Comparison of ENCODE assay signal across 16 cellular contexts in genomic region chr5:153900703-153901395, GRCh38.
DNase-seq lines count a peak whose midpoint lies in the region; ATAC-seq, FAIRE-seq and TF ChIP-seq lines count a peak whose summit lies in the region.
"Had no signal": no experiment of that assay in that cellular context is flagged by ENCODE, and none has a peak within 500 bp of the region (broad histone marks: within the 10 kb centered on the region; RNA-seq: fewer than 3 reads in every experiment).

No MANE protein-coding gene starts in this region.

- H3K27me3 ChIP-seq in MG63 = no peaks in the 10 kb centered on the region
- H3K27me3 ChIP-seq in HepG2 (ENCODE audit: control insufficient read depth in 1 of 2, insufficient read depth in 2 of 2, low read length in 2 of 2) = no peaks in the 10 kb centered on the region; a peak in 1 of 5 replicates
- H3K27me3 ChIP-seq: BE2C, right lobe of liver, transverse colon had no signal

- H2AFZ ChIP-seq in HepG2 (ENCODE audit: low read length) = no peak overlapping the region

- H3K4me1 Mint-ChIP-seq in activated CD4-positive, alpha-beta T cell treated with anti-CD3 and anti-CD28 coated beads, Interleukin-2, amount 10 ng/mL, durations not matched to agents 7 days and 5 days = no peaks in the 10 kb centered on the region

- H3K27me3 Mint-ChIP-seq in activated CD4-positive, alpha-beta T cell treated with anti-CD3 and anti-CD28 coated beads, Interleukin-2, amount 10 ng/mL, durations not matched to agents 7 days and 5 days = no peaks in the 10 kb centered on the region

- no peak overlapping the region for H3K4me3 Mint-ChIP-seq in activated CD4-positive, alpha-beta T cell treated with anti-CD3 and anti-CD28 coated beads, Interleukin-2, amount 10 ng/mL, durations not matched to agents 7 days and 5 days
- H3K4me3 Mint-ChIP-seq: activated naive CD8-positive, alpha-beta T cell; endodermal cell had no signal

- H3K9me3 Mint-ChIP-seq in activated CD4-positive, alpha-beta T cell treated with anti-CD3 and anti-CD28 coated beads, Interleukin-2, amount 10 ng/mL, durations not matched to agents 7 days and 5 days = no peaks in the 10 kb centered on the region
- H3K9me3 Mint-ChIP-seq: endodermal cell had no signal

- intact Hi-C loops in HepG2 (cut with micrococcal nuclease; ENCODE audit: unreplicated experiment) = no loop called here

- no peak for TF ChIP-seq POLR2A in HepG2 (IDR thresholded peaks at IDR 0.05; ENCODE audit: insufficient read depth in 1 of 2, low read depth in 2 of 2, low read length in 2 of 2)

- TF ChIP-seq EP300 in HepG2 (IDR thresholded peaks at IDR 0.05; ENCODE audit: low read depth in 2 of 2, low read length in 2 of 2) (no peak), HepG2 (CRISPR knock-in tag; IDR thresholded peaks at IDR 0.05; ENCODE audit: borderline replicate concordance) (no peak)

- H3K27ac ChIP-seq in coronary artery (peak overlapping the region; percentile 68 to 86), HepG2 (ENCODE audit: extremely low read length, insufficient read depth, low read length) (no peak overlapping the region)
- H3K27ac ChIP-seq: KMS-11, right lobe of liver had no signal

- POLR2A ChIA-PET in AG04449 (lab: Yijun Ruan, JAX) = no interaction called here
- POLR2A ChIA-PET in activated CD4-positive, alpha-beta T cell treated with anti-CD3 and anti-CD28 coated beads, Interleukin-2, amount 10 ng/mL, durations not matched to agents 7 days and 5 days (lab: Charles Lee) = no interaction called here
- POLR2A ChIA-PET in HepG2 (lab: Yijun Ruan, JAX) = no interaction called here

- DNase-seq in AG04449 (ENCODE audit: low read depth, low spot score) (peak; percentile 84), MG63 (peak; percentile 67), coronary artery (ENCODE audit: low spot score) (no peak), myocyte (ENCODE audit: low read depth) (peak; percentile 78), NOMO-1 (lab: John Stamatoyannopoulos, UW; ENCODE audit: unreplicated experiment in 2 of 2) (no peak), HepG2 (ENCODE audit: low spot score) (no peak)
- no peak for DNase-seq in activated CD4-positive, alpha-beta T cell treated with anti-CD3 and anti-CD28 coated beads, Interleukin-2, amount 10 ng/mL, durations not matched to agents 7 days and 5 days
- DNase-seq: BE2C, endodermal cell, NCI-H2081, right lobe of liver, T-helper 9 cell, transverse colon had no signal

- no TSS peak for BruUV-seq in HepG2 (replicated peaks; lab: Mats Ljungman, UMichigan)

- H3K27ac Mint-ChIP-seq in activated CD4-positive, alpha-beta T cell treated with anti-CD3 and anti-CD28 coated beads, Interleukin-2, amount 10 ng/mL, durations not matched to agents 7 days and 5 days = no peak overlapping the region
- H3K27ac Mint-ChIP-seq: activated naive CD8-positive, alpha-beta T cell; endodermal cell had no signal

- H3K9me3 ChIP-seq in MG63 (no peaks in the 10 kb centered on the region), HepG2 (ENCODE audit: low read length) (no peaks in the 10 kb centered on the region)
- H3K9me3 ChIP-seq: BE2C, right lobe of liver, transverse colon had no signal

- WGBS in HepG2 (ENCODE audit: low lambda C conversion rate) = 0% methylated on average over 3 of the region's 3 CpGs

- no peaks in the 10 kb centered on the region for H3K4me1 ChIP-seq in HepG2 (ENCODE audit: insufficient read depth, low read length)
- H3K4me1 ChIP-seq: BE2C, right lobe of liver, transverse colon had no signal

- TF ChIP-seq CTCF in AG04449 (IDR thresholded peaks at IDR 0.05; ENCODE audit: insufficient read depth, low read length, missing control alignments) (no peak), coronary artery (IDR thresholded peaks at IDR 0.05) (no peak), HepG2 (CRISPR knock-in tag; IDR thresholded peaks at IDR 0.05) (no peak)

- TF ChIP-seq RAD21 in HepG2 (CRISPR knock-in tag; IDR thresholded peaks at IDR 0.05) = no peak

- H3K36me3 Mint-ChIP-seq in activated CD4-positive, alpha-beta T cell treated with anti-CD3 and anti-CD28 coated beads, Interleukin-2, amount 10 ng/mL, durations not matched to agents 7 days and 5 days (ENCODE audit: low read depth) = no peaks in the 10 kb centered on the region
- H3K36me3 Mint-ChIP-seq: activated naive CD8-positive, alpha-beta T cell had no signal

- no peak for FAIRE-seq in HepG2 (lab: Jason Lieb, UNC)

- H3K36me3 ChIP-seq in MG63 = no peaks in the 10 kb centered on the region
- H3K36me3 ChIP-seq in HepG2 (replicated peaks in 1 of 2; ENCODE audit: control insufficient read depth in 1 of 2, insufficient read depth in 2 of 2, low read length in 2 of 2) = no peaks in the 10 kb centered on the region
- H3K36me3 ChIP-seq: BE2C, right lobe of liver, transverse colon had no signal

- H3K9ac ChIP-seq in HepG2 (ENCODE audit: insufficient read depth, low read depth, low read length) = no peak overlapping the region
- H3K9ac ChIP-seq: KMS-11 had no signal

- no peak for ATAC-seq in GM19397 (IDR thresholded peaks at IDR 0.05; ENCODE audit: unreplicated experiment)
- ATAC-seq in HepG2 = no peak
- ATAC-seq: right lobe of liver had no signal

- in situ Hi-C loops in HepG2 (cut with HindIII; ENCODE audit: extremely low pct_ligation_motif_present, low pct_unique_long_range_greater_than_20kb) = no loop called here

- CTCF ChIA-PET in AG04449 (lab: Yijun Ruan, JAX) = no interaction called here
- CTCF ChIA-PET in activated CD4-positive, alpha-beta T cell treated with anti-CD3 and anti-CD28 coated beads, Interleukin-2, amount 10 ng/mL, durations not matched to agents 7 days and 5 days (lab: Charles Lee) = no interaction called here
- CTCF ChIA-PET in HepG2 (lab: Yijun Ruan, JAX; ENCODE audit: low intra/inter-chr PET ratio, low total read pairs) = no interaction called here

- no peaks in the 10 kb centered on the region for H4K20me1 ChIP-seq in HepG2 (ENCODE audit: insufficient read depth, low read length)

- no peak overlapping the region for H3K4me2 ChIP-seq in HepG2 (ENCODE audit: low read depth, low read length)
- H3K4me2 ChIP-seq: KMS-11 had no signal

- H3K4me3 ChIP-seq in AG04449 (ENCODE audit: low read depth, low read length) = no peak overlapping the region
- H3K4me3 ChIP-seq in MG63 = no peak overlapping the region
- H3K4me3 ChIP-seq in coronary artery = no peak overlapping the region
- no peak overlapping the region for H3K4me3 ChIP-seq in HepG2 (replicated peaks in 1 of 3; ENCODE audit: insufficient read depth in 1 of 3, low read depth in 2 of 3, low read length in 3 of 3)
- H3K4me3 ChIP-seq: right lobe of liver, transverse colon had no signal

- H3K79me2 ChIP-seq in HepG2 (ENCODE audit: insufficient read depth, low read length) = no peaks in the 10 kb centered on the region

TF ChIP-seq in HepG2, 621 proteins besides CTCF, POLR2A, EP300 and RAD21 (continues in another document):
- TF ChIP-seq E2F5 (CRISPR knock-in tag; conservative IDR thresholded peaks at IDR 0.05) (no peak), YEATS2 (CRISPR knock-in tag; IDR thresholded peaks at IDR 0.05; ENCODE audit: borderline replicate concordance) (no peak), ZNF788 (CRISPR knock-in tag; IDR thresholded peaks at IDR 0.05; ENCODE audit: borderline replicate concordance) (no peak), CREM (IDR thresholded peaks at IDR 0.05) (no peak), CREM (CRISPR knock-in tag; IDR thresholded peaks at IDR 0.05) (no peak), ZNF414 (CRISPR knock-in tag; IDR thresholded peaks at IDR 0.05) (no peak)
- TF ChIP-seq, protein P1, sequence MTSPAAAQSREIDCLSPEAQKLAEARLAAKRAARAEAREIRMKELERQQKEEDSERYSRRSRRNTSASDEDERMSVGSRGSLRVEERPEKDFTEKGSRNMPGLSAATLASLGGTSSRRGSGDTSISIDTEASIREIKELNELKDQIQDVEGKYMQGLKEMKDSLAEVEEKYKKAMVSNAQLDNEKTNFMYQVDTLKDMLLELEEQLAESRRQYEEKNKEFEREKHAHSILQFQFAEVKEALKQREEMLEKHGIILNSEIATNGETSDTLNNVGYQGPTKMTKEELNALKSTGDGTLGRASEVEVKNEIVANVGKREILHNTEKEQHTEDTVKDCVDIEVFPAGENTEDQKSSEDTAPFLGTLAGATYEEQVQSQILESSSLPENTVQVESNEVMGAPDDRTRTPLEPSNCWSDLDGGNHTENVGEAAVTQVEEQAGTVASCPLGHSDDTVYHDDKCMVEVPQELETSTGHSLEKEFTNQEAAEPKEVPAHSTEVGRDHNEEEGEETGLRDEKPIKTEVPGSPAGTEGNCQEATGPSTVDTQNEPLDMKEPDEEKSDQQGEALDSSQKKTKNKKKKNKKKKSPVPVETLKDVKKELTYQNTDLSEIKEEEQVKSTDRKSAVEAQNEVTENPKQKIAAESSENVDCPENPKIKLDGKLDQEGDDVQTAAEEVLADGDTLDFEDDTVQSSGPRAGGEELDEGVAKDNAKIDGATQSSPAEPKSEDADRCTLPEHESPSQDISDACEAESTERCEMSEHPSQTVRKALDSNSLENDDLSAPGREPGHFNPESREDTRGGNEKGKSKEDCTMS (CRISPR knock-in tag; conservative IDR thresholded peaks at IDR 0.05) = no peak
- TF ChIP-seq, protein P2, sequence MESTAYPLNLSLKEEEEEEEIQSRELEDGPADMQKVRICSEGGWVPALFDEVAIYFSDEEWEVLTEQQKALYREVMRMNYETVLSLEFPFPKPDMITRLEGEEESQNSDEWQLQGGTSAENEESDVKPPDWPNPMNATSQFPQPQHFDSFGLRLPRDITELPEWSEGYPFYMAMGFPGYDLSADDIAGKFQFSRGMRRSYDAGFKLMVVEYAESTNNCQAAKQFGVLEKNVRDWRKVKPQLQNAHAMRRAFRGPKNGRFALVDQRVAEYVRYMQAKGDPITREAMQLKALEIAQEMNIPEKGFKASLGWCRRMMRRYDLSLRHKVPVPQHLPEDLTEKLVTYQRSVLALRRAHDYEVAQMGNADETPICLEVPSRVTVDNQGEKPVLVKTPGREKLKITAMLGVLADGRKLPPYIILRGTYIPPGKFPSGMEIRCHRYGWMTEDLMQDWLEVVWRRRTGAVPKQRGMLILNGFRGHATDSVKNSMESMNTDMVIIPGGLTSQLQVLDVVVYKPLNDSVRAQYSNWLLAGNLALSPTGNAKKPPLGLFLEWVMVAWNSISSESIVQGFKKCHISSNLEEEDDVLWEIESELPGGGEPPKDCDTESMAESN (CRISPR knock-in tag; conservative IDR thresholded peaks at IDR 0.05) = no peak

Comparison
In these comparisons a context has a peak if more than half of its experiments do, and no peak if none do; other contexts are left out.
1. DNase-seq: peak in AG04449 (single experiment), MG63 (single experiment) and myocyte (single experiment); none in coronary artery (single experiment), NOMO-1 (0 of 2), activated CD4-positive, alpha-beta T cell treated with anti-CD3 and anti-CD28 coated beads, Interleukin-2, amount 10 ng/mL, durations not matched to agents 7 days and 5 days (single experiment) and HepG2 (single experiment).